ENCODE assay signal across 17 cellular contexts in the genomic region with DNA sequence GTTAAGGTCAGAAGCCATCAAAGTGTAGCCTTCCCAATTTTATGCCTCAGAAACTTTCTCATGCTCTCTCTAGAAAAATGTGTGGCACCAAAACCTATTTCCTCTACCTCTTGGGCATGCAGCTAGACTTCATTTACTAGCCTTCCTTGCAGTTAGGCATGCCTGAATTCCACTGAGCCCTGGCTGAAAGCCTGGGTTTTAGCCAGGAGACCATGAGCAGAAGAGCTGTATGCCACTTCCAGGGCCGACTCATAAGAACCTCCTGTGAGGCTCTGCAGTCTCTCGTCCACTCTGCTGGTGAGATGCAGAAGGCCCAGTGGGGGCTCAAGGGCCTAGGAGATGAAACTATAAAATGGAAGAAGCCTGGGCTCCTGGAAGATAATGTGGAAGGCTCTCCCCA.
"Had no signal": no experiment of that assay in that cellular context is flagged by ENCODE, and none has a peak within 500 bp of the region (broad histone marks: within the 10 kb centered on the region; RNA-seq: fewer than 3 reads in every experiment).

No MANE protein-coding gene starts in this region.

- H3K27me3 ChIP-seq: left lung, ovary, suprapubic skin, upper lobe of right lung had no signal

- H3K9me3 Mint-ChIP-seq: activated B cell treated with CpG ODN at 0.5 μM for 24 hours; activated CD4-positive, alpha-beta T cell treated with anti-CD3 and anti-CD28 coated beads, Interleukin-2, amount 10 ng/mL, durations not matched to agents 7 days and 5 days; activated naive CD4-positive, alpha-beta T cell treated with anti-CD3 and anti-CD28 coated beads, Interleukin-2, amount 10 ng/mL, durations not matched to agents 7 days and 5 days; activated T-helper 2 cell treated with anti-CD3 and anti-CD28 coated beads, Interferon-gamma antibody, Interleukin-2, Interleukin-4, amounts not matched to agents 10 μg/mL and 5 μg/mL and 100 μg/mL, durations not matched to agents 14 hours and 24 hours and 36 hours; brain; dendritic cell treated with granulocyte-macrophage colony-stimulating factor and Interleukin-4, amounts not matched to agents 40 ng/mL and 50 ng/mL, for 4 days; effector memory CD8-positive, alpha-beta T cell; nephron progenitor cell; T-helper 1 cell treated with Interleukin-12 subunit alpha and Interleukin-12 subunit beta and Interleukin-4 antibody, amounts not matched to agents 30 μg/mL and 1 μg/mL, for 36 hours had no signal

- H3K36me3 ChIP-seq: left lung, ovary, suprapubic skin, upper lobe of right lung had no signal

- H3K4me1 Mint-ChIP-seq: activated B cell treated with CpG ODN at 0.5 μM for 24 hours; activated CD4-positive, alpha-beta T cell treated with anti-CD3 and anti-CD28 coated beads, Interleukin-2, amount 10 ng/mL, durations not matched to agents 7 days and 5 days; activated naive CD4-positive, alpha-beta T cell treated with anti-CD3 and anti-CD28 coated beads, Interleukin-2, amount 10 ng/mL, durations not matched to agents 7 days and 5 days; brain had no signal

- H3K4me1 ChIP-seq: left lung, suprapubic skin had no signal

- H3K27me3 Mint-ChIP-seq: dendritic cell treated with granulocyte-macrophage colony-stimulating factor and Interleukin-4, amounts not matched to agents 40 ng/mL and 50 ng/mL, for 4 days had no signal

- H3K4me3 ChIP-seq: left lung, ovary, suprapubic skin, upper lobe of right lung had no signal

- H3K36me3 Mint-ChIP-seq: activated naive CD4-positive, alpha-beta T cell treated with anti-CD3 and anti-CD28 coated beads, Interleukin-2, amount 10 ng/mL, durations not matched to agents 7 days and 5 days; brain had no signal

- ATAC-seq: effector memory CD8-positive, alpha-beta T cell; stimulated activated naive CD8-positive, alpha-beta T cell treated with anti-CD3 and anti-CD28 coated beads, Interleukin-15, Interleukin-2, amounts not matched to agents 100 U/mL and 50 U/mL, for 24 hours; upper lobe of right lung had no signal

- H3K9me3 ChIP-seq: left lung, ovary, suprapubic skin, upper lobe of right lung had no signal

- DNase-seq: activated B cell treated with CpG ODN at 0.5 μM for 24 hours; activated CD4-positive, alpha-beta T cell treated with anti-CD3 and anti-CD28 coated beads, Interleukin-2, amount 10 ng/mL, durations not matched to agents 7 days and 5 days; activated naive CD4-positive, alpha-beta T cell treated with anti-CD3 and anti-CD28 coated beads, Interleukin-2, amount 10 ng/mL, durations not matched to agents 7 days and 5 days; effector memory CD8-positive, alpha-beta T cell; glutamatergic neuron; left lung; nephron progenitor cell; ovary; stimulated activated CD4-positive, alpha-beta T cell treated with anti-CD3 and anti-CD28 coated beads, Interleukin-4, amount 100 ng/mL, for 1 hour; stimulated activated CD8-positive, alpha-beta memory T cell treated with anti-CD3 and anti-CD28 coated beads, Interleukin-4, amount 100 ng/mL, for 48 hours; stimulated activated naive CD8-positive, alpha-beta T cell treated with anti-CD3 and anti-CD28 coated beads, Interleukin-15, Interleukin-2, amounts not matched to agents 100 U/mL and 50 U/mL, for 24 hours; upper lobe of right lung had no signal

- H3K27ac Mint-ChIP-seq: activated B cell treated with CpG ODN at 0.5 μM for 24 hours; activated CD4-positive, alpha-beta T cell treated with anti-CD3 and anti-CD28 coated beads, Interleukin-2, amount 10 ng/mL, durations not matched to agents 7 days and 5 days; activated naive CD4-positive, alpha-beta T cell treated with anti-CD3 and anti-CD28 coated beads, Interleukin-2, amount 10 ng/mL, durations not matched to agents 7 days and 5 days; activated T-helper 2 cell treated with anti-CD3 and anti-CD28 coated beads, Interferon-gamma antibody, Interleukin-2, Interleukin-4, amounts not matched to agents 10 μg/mL and 5 μg/mL and 100 μg/mL, durations not matched to agents 14 hours and 24 hours and 36 hours; brain; dendritic cell treated with granulocyte-macrophage colony-stimulating factor and Interleukin-4, amounts not matched to agents 40 ng/mL and 50 ng/mL, for 4 days; effector memory CD8-positive, alpha-beta T cell; nephron progenitor cell; T-helper 1 cell treated with Interleukin-12 subunit alpha and Interleukin-12 subunit beta and Interleukin-4 antibody, amounts not matched to agents 30 μg/mL and 1 μg/mL, for 36 hours had no signal

- H3K4me3 Mint-ChIP-seq: activated B cell treated with CpG ODN at 0.5 μM for 24 hours; activated CD4-positive, alpha-beta T cell treated with anti-CD3 and anti-CD28 coated beads, Interleukin-2, amount 10 ng/mL, durations not matched to agents 7 days and 5 days; activated naive CD4-positive, alpha-beta T cell treated with anti-CD3 and anti-CD28 coated beads, Interleukin-2, amount 10 ng/mL, durations not matched to agents 7 days and 5 days; brain; dendritic cell treated with granulocyte-macrophage colony-stimulating factor and Interleukin-4, amounts not matched to agents 40 ng/mL and 50 ng/mL, for 4 days; effector memory CD8-positive, alpha-beta T cell; nephron progenitor cell; T-helper 1 cell treated with Interleukin-12 subunit alpha and Interleukin-12 subunit beta and Interleukin-4 antibody, amounts not matched to agents 30 μg/mL and 1 μg/mL, for 36 hours had no signal

- H3K27ac ChIP-seq: ovary, suprapubic skin, upper lobe of right lung had no signal
